In genomic region chr7:105689093-105689819, GRCh38 we compare ENCODE assay signal across 17 cellular contexts.
A peak's percentile ranks its signal among the peaks of the same experiment; 100 is the strongest.
DNase-seq lines count a peak whose midpoint lies in the region; ATAC-seq and TF ChIP-seq lines count a peak whose summit lies in the region.
"Had no signal": no experiment of that assay in that cellular context is flagged by ENCODE, and none has a peak within 500 bp of the region (broad histone marks: within the 10 kb centered on the region; RNA-seq: fewer than 3 reads in every experiment).

No MANE protein-coding gene starts in this region.

- H3K27ac ChIP-seq in A673 (ENCODE audit: low read depth, low read length, poor library complexity, severe bottlenecking) = peak overlapping the region; percentile 98
- no peak overlapping the region for H3K27ac ChIP-seq in CD8-positive, alpha-beta memory T cell (ENCODE audit: low read depth, low read length)
- H3K27ac ChIP-seq: pancreas had no signal

- H3K27me3 Mint-ChIP-seq in CD8-positive, alpha-beta memory T cell = peaks cover 0 to 1% of the 10 kb centered on the region in 2 donors
- H3K27me3 Mint-ChIP-seq in brain = peaks cover 3% of the 10 kb centered on the region

- H3K27ac Mint-ChIP-seq in CD8-positive, alpha-beta memory T cell = peak overlapping the region; percentile 67 to 94 (median 82)
- H3K27ac Mint-ChIP-seq in brain = peak overlapping the region in 3 of 5 experiments; percentile 68 to 90 (median 71)

- H3K27me3 ChIP-seq in A673 (replicated peaks; ENCODE audit: insufficient read depth, low read depth, low read length, poor library complexity) = no peaks in the 10 kb centered on the region
- no peaks in the 10 kb centered on the region for H3K27me3 ChIP-seq in CD8-positive, alpha-beta memory T cell (ENCODE audit: insufficient read depth, low read length, poor library complexity, severe bottlenecking)
- no peaks in the 10 kb centered on the region for H3K27me3 ChIP-seq in MG63
- H3K27me3 ChIP-seq: gastrocnemius medialis, pancreas had no signal

- intact Hi-C loops in A673 (cut with micrococcal nuclease; ENCODE audit: unreplicated experiment) = no loop called here

- TSS peak; percentile 62 for BruUV-seq in A673 (replicated peaks; lab: Mats Ljungman, UMichigan)

- peaks cover 4 to 23% (median 9%) of the 10 kb centered on the region in 3 donors for H3K36me3 Mint-ChIP-seq in CD8-positive, alpha-beta memory T cell
- H3K36me3 Mint-ChIP-seq in brain = peaks cover 4% of the 10 kb centered on the region

- CTCF ChIA-PET in A673 (lab: Charles Lee) = interaction anchor here (0.6 to 0.7 kb wide), 3 partner anchors 9 to 187 kb away, joined by 3 to 5 read pairs (median 3); partner anchors contain the start of gene ATXN7L1
- CTCF ChIA-PET in CD8-positive, alpha-beta memory T cell (lab: Charles Lee) = interaction anchor here (1.0 to 3.9 kb wide), 5 partner anchors 13 to 353 kb away, joined by 3 to 20 read pairs (median 3); no protein-coding TSS in a partner anchor

- TF ChIP-seq CTCF in A673 (conservative IDR thresholded peaks at IDR 0.05; ENCODE audit: low read depth, low read length) (no peak), brain (conservative IDR thresholded peaks at IDR 0.05) (no peak)

- no peaks in the 10 kb centered on the region for H3K9me3 ChIP-seq in A673 (ENCODE audit: low read depth, low read length, poor library complexity, severe bottlenecking)
- no peaks in the 10 kb centered on the region for H3K9me3 ChIP-seq in CD8-positive, alpha-beta memory T cell (ENCODE audit: low read length)
- no peaks in the 10 kb centered on the region for H3K9me3 ChIP-seq in MG63
- H3K9me3 ChIP-seq: gastrocnemius medialis, pancreas had no signal

- no peaks in the 10 kb centered on the region for H3K9me3 Mint-ChIP-seq in CD8-positive, alpha-beta memory T cell
- H3K9me3 Mint-ChIP-seq in brain = no peaks in the 10 kb centered on the region

- H3K4me3 ChIP-seq in A673 (ENCODE audit: low read depth, low read length, poor library complexity, severe bottlenecking) = peak overlapping the region; percentile 19
- H3K4me3 ChIP-seq in CD8-positive, alpha-beta memory T cell (ENCODE audit: low read length) = no peak overlapping the region
- H3K4me3 ChIP-seq in MG63 = no peak overlapping the region
- H3K4me3 ChIP-seq: gastrocnemius medialis, pancreas had no signal

- DNase-seq in A673 (ENCODE audit: low spot score) = peak; percentile 83
- DNase-seq in CD8-positive, alpha-beta memory T cell = no peak
- peak; percentile 5 for DNase-seq in left kidney (ENCODE audit: low read depth, low spot score)
- DNase-seq in MG63 = no peak
- DNase-seq in stimulated activated CD4-positive, alpha-beta T cell treated with anti-CD3 and anti-CD28 coated beads, Interleukin-4, amount 100 ng/mL, for 1 hour = no peak
- DNase-seq in SHP77 treated with DMSO at 0.1 percent for 48 hours (lab: John Stamatoyannopoulos, UW) = no peak
- DNase-seq: activated gamma-delta T cell; gastrocnemius medialis; GOT3; kidney; NCI-H2029 treated with DMSO at 0.1 percent for 48 hours; NCI-H774; pancreas; RPMI8226; stimulated activated naive CD4-positive, alpha-beta T cell had no signal

- H3K36me3 ChIP-seq in A673 (ENCODE audit: insufficient read depth, low read length, poor library complexity, severe bottlenecking) (no peaks in the 10 kb centered on the region), MG63 (no peaks in the 10 kb centered on the region)
- no peaks in the 10 kb centered on the region for H3K36me3 ChIP-seq in CD8-positive, alpha-beta memory T cell (ENCODE audit: insufficient read depth, low read length)
- H3K36me3 ChIP-seq: gastrocnemius medialis, pancreas had no signal

- peaks cover 50 to 89% (median 82%) of the 10 kb centered on the region in 3 donors for H3K4me1 Mint-ChIP-seq in CD8-positive, alpha-beta memory T cell
- peaks cover 43% of the 10 kb centered on the region for H3K4me1 Mint-ChIP-seq in brain

- POLR2A ChIA-PET in A673 (lab: Charles Lee; ENCODE audit: low non-redundant PET) = interaction anchor here (0.6 kb wide), 2 partner anchors 580 to 1195 kb away, joined by 3 to 5 read pairs; no protein-coding TSS in a partner anchor
- POLR2A ChIA-PET in CD8-positive, alpha-beta memory T cell (lab: Charles Lee) = no interaction called here

- H3K4me3 Mint-ChIP-seq in CD8-positive, alpha-beta memory T cell = peak overlapping the region in 4 of 7 donors; percentile 17 to 76 (median 31)
- H3K4me3 Mint-ChIP-seq in brain = no peak overlapping the region

- H3K4me1 ChIP-seq in A673 (ENCODE audit: insufficient read depth, low read length, poor library complexity, severe bottlenecking) = peaks cover 50% of the 10 kb centered on the region
- H3K4me1 ChIP-seq in CD8-positive, alpha-beta memory T cell (ENCODE audit: insufficient read depth, low read length) = peaks cover 26% of the 10 kb centered on the region

- no peak for ATAC-seq in GM21423 (IDR thresholded peaks at IDR 0.05; ENCODE audit: unreplicated experiment)
- ATAC-seq: gastrocnemius medialis, pancreas had no signal

Comparison
In these comparisons a context has a peak if more than half of its experiments do, and no peak if none do; other contexts are left out.
1. DNase-seq: peak in A673 (single experiment) and left kidney (single experiment); none in CD8-positive, alpha-beta memory T cell (0 of 5), MG63 (single experiment), stimulated activated CD4-positive, alpha-beta T cell treated with anti-CD3 and anti-CD28 coated beads, Interleukin-4, amount 100 ng/mL, for 1 hour (single experiment) and SHP77 treated with DMSO at 0.1 percent for 48 hours (single experiment).
2. H3K4me3 Mint-ChIP-seq: peak in CD8-positive, alpha-beta memory T cell (4 of 7); none in brain (0 of 5).